Comparison of ENCODE assay signal across 8 cellular contexts in the genomic region with DNA sequence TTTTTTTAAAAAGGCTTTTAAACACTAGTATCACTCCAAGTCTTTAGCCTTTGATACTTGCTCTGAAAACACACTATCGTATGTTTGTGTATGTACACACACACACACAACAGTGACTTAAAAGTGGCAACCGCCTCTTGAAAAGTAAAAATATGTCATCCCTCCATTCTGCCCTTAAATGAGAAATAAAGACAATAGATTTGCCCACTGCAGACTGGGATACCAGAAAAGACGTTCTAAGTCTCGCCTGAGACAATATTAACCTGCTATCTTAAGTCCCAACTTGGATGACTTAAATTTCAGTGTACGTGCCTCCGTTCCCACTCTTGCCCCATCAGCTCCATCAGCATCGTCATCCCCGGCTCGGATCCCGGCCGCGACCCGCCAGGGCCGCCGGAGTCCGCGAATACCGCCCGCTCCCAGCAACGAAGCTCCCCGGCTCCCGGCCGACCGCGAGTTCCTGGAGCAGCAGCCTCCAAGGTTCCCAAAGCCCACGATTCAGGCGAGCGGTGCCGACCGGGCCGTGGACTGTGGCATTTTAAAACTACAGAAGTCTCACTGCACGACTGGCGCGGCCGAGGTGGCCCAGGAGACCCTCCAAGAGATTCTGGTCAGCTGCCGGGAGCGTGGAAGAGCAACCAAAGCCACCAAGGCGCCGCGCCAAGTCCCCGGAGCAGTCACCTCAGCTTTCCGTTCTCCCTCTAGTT. TPM values are rescaled to one million over a fixed set of nuclear protein-coding genes. Genes with fewer than 3 reads are reported as not detected.
DNase-seq lines count a peak whose midpoint lies in the region; ATAC-seq and TF ChIP-seq lines count a peak whose summit lies in the region.

No MANE protein-coding gene starts in this region.

- no peaks in the 10 kb centered on the region for H3K27me3 ChIP-seq in BE2C

- peak overlapping the region; percentile 96 for H3K4me3 ChIP-seq in BE2C (ENCODE audit: low read depth, low read length)

- H3K36me3 ChIP-seq in BE2C, result peaks cover 4% of the 10 kb centered on the region

- H3K27ac Mint-ChIP-seq in T-helper 17 cell, result peak overlapping the region; percentile 99

- intact Hi-C loops in left colon (cut with DNase I, micrococcal nuclease), result no loop called here

- no peaks in the 10 kb centered on the region for H3K9me3 ChIP-seq in BE2C
- H3K9me3 ChIP-seq in T-helper 17 cell (ENCODE audit: control insufficient read depth, low read length, poor library complexity, severe bottlenecking), result no peaks in the 10 kb centered on the region

- no peak for ATAC-seq in T-helper 17 cell
- ATAC-seq in left colon, result peak; percentile 6
- no peak for ATAC-seq in HG02884 (IDR thresholded peaks at IDR 0.05; ENCODE audit: unreplicated experiment)
- ATAC-seq in HG02852 (IDR thresholded peaks at IDR 0.05; ENCODE audit: unreplicated experiment), result no peak

- no peaks in the 10 kb centered on the region for H3K4me1 ChIP-seq in BE2C

- peaks cover 7% of the 10 kb centered on the region for H3K36me3 Mint-ChIP-seq in T-helper 17 cell (ENCODE audit: low read depth)

- peak; percentile 39 for DNase-seq in BE2C
- DNase-seq in HK-2 (ENCODE audit: unreplicated experiment), result peak; percentile 57
- DNase-seq in T-helper 17 cell, result peak; percentile 18 to 26 (median 18)
- peak; percentile 57 for DNase-seq in cerebellum (ENCODE audit: low spot score)
- peak; percentile 44 to 67 for DNase-seq in left colon
- DNase-seq in stimulated activated CD4-positive, alpha-beta T cell treated with anti-CD3 and anti-CD28 coated beads, Interleukin-2, amount 100 ng/mL, for 24 hours, result peak; percentile 49 to 57

- H3K4me1 Mint-ChIP-seq in T-helper 17 cell, result peaks cover 18% of the 10 kb centered on the region

- TF ChIP-seq CTCF in BE2C (IDR thresholded peaks at IDR 0.05; ENCODE audit: low read depth, low read length), result no peak

- H3K27me3 Mint-ChIP-seq in T-helper 17 cell, result no peaks in the 10 kb centered on the region

- H3K4me3 Mint-ChIP-seq in T-helper 17 cell, result peak overlapping the region; percentile 100

RNA-seq across cellular contexts. Expression of a gene that starts 2.8 kb away (rescaled TPM):
- 14.8 TPM for polyA plus RNA-seq in BE2C (2012; ENCODE audit: insufficient read depth, insufficient read length, low read depth)
- total RNA-seq in T-helper 17 cell (10 to 100 TPM; 63.1 to 63.3 TPM), cerebellum (73.3 TPM), left colon (10 to 100 TPM; 31.0 to 32.0 TPM)
